In the genomic region with DNA sequence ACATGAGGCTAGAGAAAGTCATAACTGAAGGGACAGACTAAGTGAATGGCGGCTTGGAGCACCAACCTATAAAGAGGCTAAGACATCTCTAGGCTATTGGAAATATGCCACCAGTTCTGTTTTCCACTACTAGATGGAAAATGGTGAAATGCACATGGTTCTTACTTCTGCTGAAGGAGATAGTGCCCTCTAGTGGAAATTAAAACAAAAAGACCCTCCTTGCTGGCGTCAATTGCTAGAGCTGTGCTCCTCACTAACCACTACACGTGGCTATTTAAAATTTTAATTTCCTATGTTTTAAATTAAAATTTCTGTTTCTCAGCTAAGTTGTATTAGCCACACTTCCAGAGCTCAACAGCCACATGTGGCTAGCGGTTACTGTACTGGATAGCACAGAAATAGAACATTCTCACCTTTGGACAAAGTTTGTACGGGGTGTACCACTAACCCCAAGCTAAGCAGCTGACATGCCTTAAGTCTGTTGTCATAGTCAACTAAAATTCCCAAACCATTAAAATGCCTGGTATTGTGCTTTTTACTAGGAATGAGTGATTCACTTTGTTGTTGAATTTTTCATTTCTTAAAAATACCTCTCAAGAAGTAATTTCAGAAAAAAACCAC, we compare ENCODE assay signal across 8 cellular contexts. TPM values are rescaled to one million over a fixed set of nuclear protein-coding genes. Genes with fewer than 3 reads are reported as not detected.
DNase-seq lines count a peak whose midpoint lies in the region; ATAC-seq, FAIRE-seq and TF ChIP-seq lines count a peak whose summit lies in the region.

No MANE protein-coding gene starts in this region.

- no peak overlapping the region for H2AFZ ChIP-seq in keratinocyte (ENCODE audit: control insufficient read depth, low read length)

- no peak overlapping the region for H3K27ac ChIP-seq in keratinocyte (ENCODE audit: control insufficient read depth, insufficient read depth, low read length)

- H3K27ac Mint-ChIP-seq in activated CD8-positive, alpha-beta memory T cell treated with anti-CD3 and anti-CD28 coated beads, Interleukin-2, amount 10 ng/mL, durations not matched to agents 7 days and 5 days = no peak overlapping the region

- peak; percentile 43 to 44 (median 43) for TF ChIP-seq CTCF in keratinocyte (optimal IDR thresholded peaks at IDR 0.05 in 1 of 3, IDR thresholded peaks at IDR 0.05 in 1 of 3, conservative IDR thresholded peaks at IDR 0.05 in 1 of 3; ENCODE audit: extremely low read depth in 1 of 3, insufficient read depth in 2 of 3, low read length in 3 of 3)

- H3K9me3 Mint-ChIP-seq in activated CD8-positive, alpha-beta memory T cell treated with anti-CD3 and anti-CD28 coated beads, Interleukin-2, amount 10 ng/mL, durations not matched to agents 7 days and 5 days (ENCODE audit: low read depth) = no peaks in the 10 kb centered on the region

- no peaks in the 10 kb centered on the region for H3K9me3 ChIP-seq in keratinocyte (ENCODE audit: control insufficient read depth, low read depth, low read length)

- H3K27me3 Mint-ChIP-seq in activated CD8-positive, alpha-beta memory T cell treated with anti-CD3 and anti-CD28 coated beads, Interleukin-2, amount 10 ng/mL, durations not matched to agents 7 days and 5 days = peaks cover 53% of the 10 kb centered on the region

- H4K20me1 ChIP-seq in keratinocyte (ENCODE audit: control insufficient read depth, extremely low read depth, insufficient read depth, low read length) = no peaks in the 10 kb centered on the region

- H3K79me2 ChIP-seq in keratinocyte (ENCODE audit: control insufficient read depth, insufficient read depth, low read length) = no peaks in the 10 kb centered on the region

- no peak for DNase-seq in activated CD8-positive, alpha-beta memory T cell treated with anti-CD3 and anti-CD28 coated beads, Interleukin-2, amount 10 ng/mL, durations not matched to agents 7 days and 5 days
- DNase-seq in activated CD8-positive, alpha-beta memory T cell treated with anti-CD3 and anti-CD28 coated beads, Interleukin-2, amount 50 U/mL, for 4 hours = no peak
- DNase-seq in H7 = peak; percentile 13
- DNase-seq in NCI-H146 (lab: John Stamatoyannopoulos, UW) = peak; percentile 43
- peak; percentile 15 for DNase-seq in keratinocyte (ENCODE audit: low read depth, low spot score)
- no peak for DNase-seq in 8988T
- no peak for DNase-seq in left cardiac atrium

- peak; percentile 64 for ATAC-seq in activated CD8-positive, alpha-beta memory T cell treated with anti-CD3 and anti-CD28 coated beads, Interleukin-2, amount 10 ng/mL, durations not matched to agents 7 days and 5 days
- ATAC-seq in left cardiac atrium = no peak

- H3K4me3 ChIP-seq in H7 (ENCODE audit: insufficient read depth, low read depth, low read length) = no peak overlapping the region
- H3K4me3 ChIP-seq in keratinocyte (ENCODE audit: control insufficient read depth in 2 of 3, extremely low read depth in 1 of 3, insufficient read depth in 2 of 3, low read depth in 1 of 3, low read length in 3 of 3) = no peak overlapping the region

- dilution Hi-C loops in keratinocyte (cut with MboI; ENCODE audit: extremely low pct_ligation_motif_present, low sequenced_read_pairs) = no loop called here

- no peaks in the 10 kb centered on the region for H3K36me3 Mint-ChIP-seq in activated CD8-positive, alpha-beta memory T cell treated with anti-CD3 and anti-CD28 coated beads, Interleukin-2, amount 10 ng/mL, durations not matched to agents 7 days and 5 days

- no peak overlapping the region for H3K4me3 Mint-ChIP-seq in activated CD8-positive, alpha-beta memory T cell treated with anti-CD3 and anti-CD28 coated beads, Interleukin-2, amount 10 ng/mL, durations not matched to agents 7 days and 5 days

- no peaks in the 10 kb centered on the region for H3K4me1 Mint-ChIP-seq in activated CD8-positive, alpha-beta memory T cell treated with anti-CD3 and anti-CD28 coated beads, Interleukin-2, amount 10 ng/mL, durations not matched to agents 7 days and 5 days

- intact Hi-C loops in left cardiac atrium (cut with DNase I) = no loop called here

- H3K27me3 ChIP-seq in H7 (ENCODE audit: control insufficient read depth, insufficient read depth, low read length) = no peaks in the 10 kb centered on the region
- H3K27me3 ChIP-seq in keratinocyte (ENCODE audit: control insufficient read depth, extremely low read depth, insufficient read depth, low read length) = peaks cover 1% of the 10 kb centered on the region

- H3K4me1 ChIP-seq in keratinocyte (ENCODE audit: control insufficient read depth, extremely low read depth, insufficient read depth, low read length) = no peaks in the 10 kb centered on the region

- no peaks in the 10 kb centered on the region for H3K9me1 ChIP-seq in keratinocyte (ENCODE audit: control insufficient read depth, extremely low read depth, insufficient read depth, low read length)

- FAIRE-seq in TTC549 (lab: Jason Lieb, UNC) (peak; percentile 74), keratinocyte (lab: Jason Lieb, UNC) (no peak)

- H3K9ac ChIP-seq in keratinocyte (ENCODE audit: control insufficient read depth, extremely low read depth, insufficient read depth, low read length) = no peak overlapping the region

- CTCF ChIA-PET in activated CD8-positive, alpha-beta memory T cell treated with anti-CD3 and anti-CD28 coated beads, Interleukin-2, amount 10 ng/mL, durations not matched to agents 7 days and 5 days (lab: Charles Lee) = interaction anchor here (0.6 to 8.4 kb wide), 19 partner anchors 9 to 217 kb away, joined by 3 to 94 read pairs (median 3); partner anchors contain the start of gene CALCB

- no peak overlapping the region for H3K4me2 ChIP-seq in keratinocyte (ENCODE audit: control insufficient read depth, extremely low read depth, insufficient read depth, low read depth, low read length)

- no peaks in the 10 kb centered on the region for H3K36me3 ChIP-seq in H7 (replicated peaks; ENCODE audit: control insufficient read depth, insufficient read depth, low read length)
- no peaks in the 10 kb centered on the region for H3K36me3 ChIP-seq in keratinocyte (ENCODE audit: control insufficient read depth in 2 of 2, extremely low read depth in 1 of 2, insufficient read depth in 2 of 2, low read length in 2 of 2)

RNA-seq across cellular contexts. Expression of gene CALCA, which starts 34.1 kb away (rescaled TPM):
- total RNA-seq in activated CD8-positive, alpha-beta memory T cell treated with anti-CD3 and anti-CD28 coated beads, Interleukin-2, amount 10 ng/mL, durations not matched to agents 7 days and 5 days = not detected
- total RNA-seq in H7 (2014; rRNA removed; shearing (Covaris generic)) = 0.76 and 1.1 TPM in 2 replicates
- not detected in 3 replicates for polyA plus RNA-seq in keratinocyte
- polyA plus RNA-seq in keratinocyte (2011; ENCODE audit: low read depth) = not detected
- not detected in 2 replicates for polyA plus RNA-seq in keratinocyte (2011; cell fraction: cytosol; rRNA removed)
- not detected in 2 replicates for polyA plus RNA-seq in keratinocyte (2011; cell fraction: nucleus; rRNA removed)
- not detected in 2 replicates for polyA plus RNA-seq in keratinocyte (2012; ENCODE audit: low replicate concordance)
- not detected in 3 replicates for polyA minus RNA-seq in keratinocyte
- polyA minus RNA-seq in keratinocyte (2011; cell fraction: cytosol; rRNA and poly(A)+ RNA removed) = not detected
- polyA minus RNA-seq in keratinocyte (2011; cell fraction: nucleus; rRNA and poly(A)+ RNA removed) = not detected in 2 replicates
- total RNA-seq in left cardiac atrium = not detected

Comparison
In these comparisons a context has a peak if more than half of its experiments do, and no peak if none do; other contexts are left out.
1. DNase-seq: peak in H7 (single experiment), NCI-H146 (single experiment) and keratinocyte (single experiment); none in activated CD8-positive, alpha-beta memory T cell treated with anti-CD3 and anti-CD28 coated beads, Interleukin-2, amount 10 ng/mL, durations not matched to agents 7 days and 5 days (single experiment), activated CD8-positive, alpha-beta memory T cell treated with anti-CD3 and anti-CD28 coated beads, Interleukin-2, amount 50 U/mL, for 4 hours (single experiment), 8988T (single experiment) and left cardiac atrium (single experiment).